In genomic region chr15:96053039-96054021, GRCh38 we compare ENCODE assay signal across 1 cellular context.
TF ChIP-seq lines count a peak whose summit lies in the region.

No MANE protein-coding gene starts in this region.

TF ChIP-seq in HEK293, 187 proteins besides CTCF, POLR2A, EP300 and RAD21 (continued from another document and continues in another):
- peak; percentile 51 for TF ChIP-seq PATZ1 (tag by site-specific recombination; IDR thresholded peaks at IDR 0.05)
- TF ChIP-seq ZNF248 (tag by site-specific recombination; IDR thresholded peaks at IDR 0.05): no peak
- no peak for TF ChIP-seq ZNF350 (tag by site-specific recombination; IDR thresholded peaks at IDR 0.05)
- TF ChIP-seq ZNF626 (tag by site-specific recombination; IDR thresholded peaks at IDR 0.05): no peak
- no peak for TF ChIP-seq ZNF223 (tag by site-specific recombination; IDR thresholded peaks at IDR 0.05)
- TF ChIP-seq ZNF416 (tag by site-specific recombination; IDR thresholded peaks at IDR 0.05): no peak
- no peak for TF ChIP-seq HOXC10 (CRISPR knock-in tag; IDR thresholded peaks at IDR 0.05)
- no peak for TF ChIP-seq ZNF157 (tag by site-specific recombination; IDR thresholded peaks at IDR 0.05)
- no peak for TF ChIP-seq ZNF174 (tag by site-specific recombination; IDR thresholded peaks at IDR 0.05)
- no peak for TF ChIP-seq ZNF221 (tag by site-specific recombination; IDR thresholded peaks at IDR 0.05; ENCODE audit: borderline replicate concordance)
- no peak for TF ChIP-seq ZNF785 (tag by site-specific recombination; IDR thresholded peaks at IDR 0.05)
- no peak for TF ChIP-seq ZNF623 (tag by site-specific recombination; IDR thresholded peaks at IDR 0.05)
- TF ChIP-seq ZNF341 (tag by site-specific recombination; IDR thresholded peaks at IDR 0.05; ENCODE audit: low read depth): 0 out of 2 replicates have a peak, but pooled peaks have one; percentile 4
- TF ChIP-seq ZNF629 (tag by site-specific recombination; IDR thresholded peaks at IDR 0.05): peak; percentile 68
- TF ChIP-seq ZNF10 (tag by site-specific recombination; IDR thresholded peaks at IDR 0.05): peak; percentile 61
- no peak for TF ChIP-seq ZNF19 (tag by site-specific recombination; IDR thresholded peaks at IDR 0.05; ENCODE audit: low read depth)
- no peak for TF ChIP-seq ZNF571 (tag by site-specific recombination; IDR thresholded peaks at IDR 0.05)
- TF ChIP-seq, protein P1, sequence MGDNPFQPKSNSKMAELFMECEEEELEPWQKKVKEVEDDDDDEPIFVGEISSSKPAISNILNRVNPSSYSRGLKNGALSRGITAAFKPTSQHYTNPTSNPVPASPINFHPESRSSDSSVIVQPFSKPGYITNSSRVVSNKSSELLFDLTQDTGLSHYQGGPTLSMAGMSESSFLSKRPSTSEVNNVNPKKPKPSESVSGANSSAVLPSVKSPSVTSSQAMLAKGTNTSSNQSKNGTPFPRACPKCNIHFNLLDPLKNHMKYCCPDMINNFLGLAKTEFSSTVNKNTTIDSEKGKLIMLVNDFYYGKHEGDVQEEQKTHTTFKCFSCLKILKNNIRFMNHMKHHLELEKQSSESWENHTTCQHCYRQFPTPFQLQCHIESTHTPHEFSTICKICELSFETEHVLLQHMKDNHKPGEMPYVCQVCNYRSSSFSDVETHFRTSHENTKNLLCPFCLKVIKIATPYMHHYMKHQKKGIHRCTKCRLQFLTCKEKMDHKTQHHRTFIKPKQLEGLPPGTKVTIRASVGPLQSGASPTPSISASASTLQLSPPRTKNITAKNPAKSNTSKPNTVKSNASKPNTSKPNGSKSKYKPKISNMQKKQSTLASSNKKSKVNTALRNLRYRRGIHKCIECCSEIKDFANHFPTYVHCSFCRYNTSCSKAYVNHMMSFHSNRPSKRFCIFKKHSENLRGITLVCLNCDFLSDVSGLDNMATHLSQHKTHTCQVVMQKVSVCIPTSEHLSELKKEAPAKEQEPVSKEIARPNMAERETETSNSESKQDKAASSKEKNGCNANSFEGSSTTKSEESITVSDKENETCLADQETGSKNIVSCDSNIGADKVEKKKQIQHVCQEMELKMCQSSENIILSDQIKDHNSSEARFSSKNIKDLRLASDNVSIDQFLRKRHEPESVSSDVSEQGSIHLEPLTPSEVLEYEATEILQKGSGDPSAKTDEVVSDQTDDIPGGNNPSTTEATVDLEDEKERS (tag by site-specific recombination; IDR thresholded peaks at IDR 0.05): no peak
- TF ChIP-seq, protein P2, sequence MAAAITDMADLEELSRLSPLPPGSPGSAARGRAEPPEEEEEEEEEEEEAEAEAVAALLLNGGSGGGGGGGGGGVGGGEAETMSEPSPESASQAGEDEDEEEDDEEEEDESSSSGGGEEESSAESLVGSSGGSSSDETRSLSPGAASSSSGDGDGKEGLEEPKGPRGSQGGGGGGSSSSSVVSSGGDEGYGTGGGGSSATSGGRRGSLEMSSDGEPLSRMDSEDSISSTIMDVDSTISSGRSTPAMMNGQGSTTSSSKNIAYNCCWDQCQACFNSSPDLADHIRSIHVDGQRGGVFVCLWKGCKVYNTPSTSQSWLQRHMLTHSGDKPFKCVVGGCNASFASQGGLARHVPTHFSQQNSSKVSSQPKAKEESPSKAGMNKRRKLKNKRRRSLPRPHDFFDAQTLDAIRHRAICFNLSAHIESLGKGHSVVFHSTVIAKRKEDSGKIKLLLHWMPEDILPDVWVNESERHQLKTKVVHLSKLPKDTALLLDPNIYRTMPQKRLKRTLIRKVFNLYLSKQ (tag by site-specific recombination; IDR thresholded peaks at IDR 0.05; ENCODE audit: borderline replicate concordance): no peak
- peak; percentile 33; the same call in 1 of the 2 replicates for TF ChIP-seq ZNF692 (tag by site-specific recombination; IDR thresholded peaks at IDR 0.05)
- TF ChIP-seq, protein P3, sequence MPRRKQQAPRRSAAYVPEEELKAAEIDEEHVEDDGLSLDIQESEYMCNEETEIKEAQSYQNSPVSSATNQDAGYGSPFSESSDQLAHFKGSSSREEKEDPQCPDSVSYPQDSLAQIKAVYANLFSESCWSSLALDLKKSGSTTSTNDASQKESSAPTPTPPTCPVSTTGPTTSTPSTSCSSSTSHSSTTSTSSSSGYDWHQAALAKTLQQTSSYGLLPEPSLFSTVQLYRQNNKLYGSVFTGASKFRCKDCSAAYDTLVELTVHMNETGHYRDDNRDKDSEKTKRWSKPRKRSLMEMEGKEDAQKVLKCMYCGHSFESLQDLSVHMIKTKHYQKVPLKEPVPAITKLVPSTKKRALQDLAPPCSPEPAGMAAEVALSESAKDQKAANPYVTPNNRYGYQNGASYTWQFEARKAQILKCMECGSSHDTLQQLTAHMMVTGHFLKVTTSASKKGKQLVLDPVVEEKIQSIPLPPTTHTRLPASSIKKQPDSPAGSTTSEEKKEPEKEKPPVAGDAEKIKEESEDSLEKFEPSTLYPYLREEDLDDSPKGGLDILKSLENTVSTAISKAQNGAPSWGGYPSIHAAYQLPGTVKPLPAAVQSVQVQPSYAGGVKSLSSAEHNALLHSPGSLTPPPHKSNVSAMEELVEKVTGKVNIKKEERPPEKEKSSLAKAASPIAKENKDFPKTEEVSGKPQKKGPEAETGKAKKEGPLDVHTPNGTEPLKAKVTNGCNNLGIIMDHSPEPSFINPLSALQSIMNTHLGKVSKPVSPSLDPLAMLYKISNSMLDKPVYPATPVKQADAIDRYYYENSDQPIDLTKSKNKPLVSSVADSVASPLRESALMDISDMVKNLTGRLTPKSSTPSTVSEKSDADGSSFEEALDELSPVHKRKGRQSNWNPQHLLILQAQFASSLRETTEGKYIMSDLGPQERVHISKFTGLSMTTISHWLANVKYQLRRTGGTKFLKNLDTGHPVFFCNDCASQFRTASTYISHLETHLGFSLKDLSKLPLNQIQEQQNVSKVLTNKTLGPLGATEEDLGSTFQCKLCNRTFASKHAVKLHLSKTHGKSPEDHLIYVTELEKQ (tag by site-specific recombination; IDR thresholded peaks at IDR 0.05; ENCODE audit: borderline replicate concordance): peak; percentile 83
- TF ChIP-seq ZNF768 (tag by site-specific recombination; IDR thresholded peaks at IDR 0.05): no peak
- TF ChIP-seq ZNF580 (tag by site-specific recombination; IDR thresholded peaks at IDR 0.05): peak; percentile 81
- peak; percentile 83 for TF ChIP-seq ZBTB48 (tag by site-specific recombination; IDR thresholded peaks at IDR 0.05)
- TF ChIP-seq KLF7 (tag by site-specific recombination; IDR thresholded peaks at IDR 0.05; ENCODE audit: borderline replicate concordance): no peak; the same call in 1 of the 2 replicates
- TF ChIP-seq, protein P4, sequence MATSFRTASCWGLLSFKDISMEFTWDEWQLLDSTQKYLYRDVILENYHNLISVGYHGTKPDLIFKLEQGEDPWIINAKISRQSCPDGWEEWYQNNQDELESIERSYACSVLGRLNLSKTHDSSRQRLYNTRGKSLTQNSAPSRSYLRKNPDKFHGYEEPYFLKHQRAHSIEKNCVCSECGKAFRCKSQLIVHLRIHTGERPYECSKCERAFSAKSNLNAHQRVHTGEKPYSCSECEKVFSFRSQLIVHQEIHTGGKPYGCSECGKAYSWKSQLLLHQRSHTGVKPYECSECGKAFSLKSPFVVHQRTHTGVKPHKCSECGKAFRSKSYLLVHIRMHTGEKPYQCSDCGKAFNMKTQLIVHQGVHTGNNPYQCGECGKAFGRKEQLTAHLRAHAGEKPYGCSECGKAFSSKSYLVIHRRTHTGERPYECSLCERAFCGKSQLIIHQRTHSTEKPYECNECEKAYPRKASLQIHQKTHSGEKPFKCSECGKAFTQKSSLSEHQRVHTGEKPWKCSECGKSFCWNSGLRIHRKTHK (tag by site-specific recombination; IDR thresholded peaks at IDR 0.05): no peak
- peak; percentile 77; the same call in 1 of the 2 replicates for TF ChIP-seq GLI4 (tag by site-specific recombination; IDR thresholded peaks at IDR 0.05)
- TF ChIP-seq GLIS2 (tag by site-specific recombination; IDR thresholded peaks at IDR 0.05): peak; percentile 86
- no peak for TF ChIP-seq ZNF529 (tag by site-specific recombination; IDR thresholded peaks at IDR 0.05; ENCODE audit: insufficient replicate concordance)
- TF ChIP-seq ZBTB10 (tag by site-specific recombination; IDR thresholded peaks at IDR 0.05): peak; percentile 49; the same call in 1 of the 2 replicates
- TF ChIP-seq, protein P5, sequence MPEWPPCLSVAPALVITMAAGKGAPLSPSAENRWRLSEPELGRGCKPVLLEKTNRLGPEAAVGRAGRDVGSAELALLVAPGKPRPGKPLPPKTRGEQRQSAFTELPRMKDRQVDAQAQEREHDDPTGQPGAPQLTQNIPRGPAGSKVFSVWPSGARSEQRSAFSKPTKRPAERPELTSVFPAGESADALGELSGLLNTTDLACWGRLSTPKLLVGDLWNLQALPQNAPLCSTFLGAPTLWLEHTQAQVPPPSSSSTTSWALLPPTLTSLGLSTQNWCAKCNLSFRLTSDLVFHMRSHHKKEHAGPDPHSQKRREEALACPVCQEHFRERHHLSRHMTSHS (tag by site-specific recombination; IDR thresholded peaks at IDR 0.05): peak; percentile 78; the same call in 1 of the 2 replicates
- TF ChIP-seq, protein P6, sequence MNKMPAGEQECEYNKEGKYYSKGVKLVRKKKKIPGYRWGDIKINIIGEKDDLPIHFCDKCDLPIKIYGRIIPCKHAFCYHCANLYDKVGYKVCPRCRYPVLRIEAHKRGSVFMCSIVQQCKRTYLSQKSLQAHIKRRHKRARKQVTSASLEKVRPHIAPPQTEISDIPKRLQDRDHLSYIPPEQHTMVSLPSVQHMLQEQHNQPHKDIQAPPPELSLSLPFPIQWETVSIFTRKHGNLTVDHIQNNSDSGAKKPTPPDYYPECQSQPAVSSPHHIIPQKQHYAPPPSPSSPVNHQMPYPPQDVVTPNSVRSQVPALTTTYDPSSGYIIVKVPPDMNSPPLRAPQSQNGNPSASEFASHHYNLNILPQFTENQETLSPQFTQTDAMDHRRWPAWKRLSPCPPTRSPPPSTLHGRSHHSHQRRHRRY (tag by site-specific recombination; IDR thresholded peaks at IDR 0.05): no peak; the same call in 1 of the 2 replicates
- peak; percentile 96 for TF ChIP-seq ZEB2 (tag by site-specific recombination; IDR thresholded peaks at IDR 0.05)
- 0 out of 2 replicates have a peak, but pooled peaks have one; percentile 17 for TF ChIP-seq ZSCAN23 (tag by site-specific recombination; IDR thresholded peaks at IDR 0.05)
- peak; percentile 66; the same call in 1 of the 2 replicates for TF ChIP-seq KLF16 (tag by site-specific recombination; IDR thresholded peaks at IDR 0.05)
